ENCODE assay signal across 10 cellular contexts in genomic region chr12:29152223-29152868, GRCh38. TPM values are rescaled to one million over a fixed set of nuclear protein-coding genes. Genes with fewer than 3 reads are reported as not detected.
DNase-seq lines count a peak whose midpoint lies in the region; ATAC-seq, FAIRE-seq and TF ChIP-seq lines count a peak whose summit lies in the region.
"Had no signal": no experiment of that assay in that cellular context is flagged by ENCODE, and none has a peak within 500 bp of the region (broad histone marks: within the 10 kb centered on the region; RNA-seq: fewer than 3 reads in every experiment).

No MANE protein-coding gene starts in this region.

- H3K4me2 ChIP-seq in K562 (ENCODE audit: insufficient read depth, low read length) (no peak overlapping the region), PC-9 (no peak overlapping the region)

- H3K4me1 ChIP-seq in K562 (replicated peaks in 1 of 2; ENCODE audit: control insufficient read depth in 2 of 2, insufficient read depth in 2 of 2, low read length in 2 of 2) (peaks cover 0 to 13% of the 10 kb centered on the region in 2 experiments; a peak in 3 of 5 replicates), PC-9 (replicated peaks; ENCODE audit: insufficient read depth) (peaks cover 14% of the 10 kb centered on the region), adrenal gland (replicated peaks in 1 of 2) (peaks cover 0 to 19% of the 10 kb centered on the region in 2 donors)

- CTCF ChIA-PET in K562 (lab: Yijun Ruan, JAX; ENCODE audit: low intra/inter-chr PET ratio) (no interaction called here), PC-9 (lab: Charles Lee) (no interaction called here)

- TF ChIP-seq POLR2A in K562 (conservative IDR thresholded peaks at IDR 0.05) (no peak), adrenal gland (IDR thresholded peaks at IDR 0.05) (no peak)

- no peak for TF ChIP-seq RAD21 in K562 (CRISPR knock-in tag; conservative IDR thresholded peaks at IDR 0.05 in 1 of 2, IDR thresholded peaks at IDR 0.05 in 1 of 2)

- H3F3A ChIP-seq in PC-9 (ENCODE audit: insufficient read depth, low read depth) = no peaks in the 10 kb centered on the region

- no peaks in the 10 kb centered on the region for H4K20me1 ChIP-seq in K562 (replicated peaks; ENCODE audit: control insufficient read depth, insufficient read depth, low read length)
- no peaks in the 10 kb centered on the region for H4K20me1 ChIP-seq in PC-9 (ENCODE audit: insufficient read depth)

- BruUV-seq in K562 (replicated peaks; lab: Mats Ljungman, UMichigan) = no TSS peak
- no TSS peak for BruUV-seq in PC-9 (replicated peaks; lab: Mats Ljungman, UMichigan)

- intact Hi-C loops in K562 (cut with micrococcal nuclease) (no loop called here), PC-9 (cut with micrococcal nuclease; ENCODE audit: unreplicated experiment) (loop anchor here (5.0 kb wide), 1 partner anchor 230 kb away; the partner anchor contains the start of gene ERGIC2), adrenal gland (cut with DNase I) (no loop called here)

- H3K9me3 ChIP-seq in K562 (replicated peaks; ENCODE audit: control insufficient read depth, insufficient read depth, low read depth, low read length) (no peaks in the 10 kb centered on the region), PC-9 (ENCODE audit: insufficient read depth, low read depth) (no peaks in the 10 kb centered on the region), adrenal gland (replicated peaks in 1 of 3) (no peaks in the 10 kb centered on the region)
- H3K9me3 ChIP-seq: thoracic aorta had no signal

- ATAC-seq in GM21447 (IDR thresholded peaks at IDR 0.05; ENCODE audit: unreplicated experiment) (peak; percentile 78), HG03342 (IDR thresholded peaks at IDR 0.05; ENCODE audit: unreplicated experiment) (peak; percentile 82), K562 (peak; percentile 17; the same call in 1 of the 3 replicates)

- in situ Hi-C loops in GM13976 (cut with MboI; ENCODE audit: low sequenced_read_pairs, unreplicated experiment) = no loop called here
- in situ Hi-C loops in K562 (cut with MboI) = no loop called here

- no peak overlapping the region for H3K9ac ChIP-seq in K562 (ENCODE audit: insufficient read depth in 1 of 2, low read depth in 2 of 2, low read length in 2 of 2)

- no peak for FAIRE-seq in K562 (lab: Jason Lieb, UNC)
- FAIRE-seq: D721Med had no signal

- H3K27ac ChIP-seq in K562 (ENCODE audit: extremely low read depth, low read depth, low read length) (no peak overlapping the region), PC-9 (no peak overlapping the region), adrenal gland (peak overlapping the region in 1 of 5 donors; percentile 39)
- H3K27ac ChIP-seq: thoracic aorta had no signal

- no peaks in the 10 kb centered on the region for H3K9me2 ChIP-seq in PC-9 (ENCODE audit: insufficient read depth)

- DNase-seq in GM13976 (ENCODE audit: low spot score) (peak; percentile 60), K562 (ENCODE audit: extremely low read depth in 1 of 4, low spot score in 3 of 4) (peak in 2 of 4 experiments; percentile 19 to 21), PC-9 (no peak), adrenal gland (no peak), NCI-H2196 treated with DMSO at 0.1 percent for 48 hours (lab: John Stamatoyannopoulos, UW; ENCODE audit: unreplicated experiment) (no peak), DMS53 treated with DMSO at 0.1 percent for 48 hours (lab: John Stamatoyannopoulos, UW; ENCODE audit: unreplicated experiment) (no peak)

- H3K9me1 ChIP-seq in K562 (ENCODE audit: control insufficient read depth, insufficient read depth, low read length) = no peaks in the 10 kb centered on the region

- WGBS in K562 (ENCODE audit: insufficient coverage, low coverage, missing lambda C conversion rate) = 20% methylated on average over 1 of the region's 1 CpG
- 35 to 70% (median 52%) methylated on average over 1 of the region's 1 CpG for WGBS in adrenal gland, 4 donors

- H3K79me2 ChIP-seq in K562 (ENCODE audit: control insufficient read depth, insufficient read depth, low read length) = peaks cover 5% of the 10 kb centered on the region; the same call in 1 of the 3 replicates
- H3K79me2 ChIP-seq in PC-9 (ENCODE audit: low read depth) = no peaks in the 10 kb centered on the region

- no peaks in the 10 kb centered on the region for H3K36me3 ChIP-seq in K562 (ENCODE audit: control insufficient read depth, insufficient read depth, low read length)
- no peaks in the 10 kb centered on the region for H3K36me3 ChIP-seq in PC-9 (ENCODE audit: low read depth)
- H3K36me3 ChIP-seq in adrenal gland (replicated peaks in 1 of 2) = no peaks in the 10 kb centered on the region
- H3K36me3 ChIP-seq: thoracic aorta had no signal

- H2AFZ ChIP-seq in K562 (ENCODE audit: low read depth, low read length) (no peak overlapping the region), PC-9 (no peak overlapping the region)

- no peaks in the 10 kb centered on the region for H3K27me3 ChIP-seq in K562 (ENCODE audit: control insufficient read depth in 2 of 2, insufficient read depth in 2 of 2, low read length in 2 of 2)
- no peaks in the 10 kb centered on the region for H3K27me3 ChIP-seq in PC-9 (ENCODE audit: insufficient read depth, low read depth)
- no peaks in the 10 kb centered on the region for H3K27me3 ChIP-seq in adrenal gland

- TF ChIP-seq CTCF in GM13976 (IDR thresholded peaks at IDR 0.05; ENCODE audit: borderline replicate concordance, control extremely low read depth, extremely low read depth, insufficient read depth, missing control alignments) (no peak), K562 (IDR thresholded peaks at IDR 0.05 in 2 of 3, conservative IDR thresholded peaks at IDR 0.05 in 1 of 3; ENCODE audit: insufficient read depth in 2 of 3, low read depth in 1 of 3, low read length in 3 of 3) (no peak), PC-9 (conservative IDR thresholded peaks at IDR 0.05) (no peak), adrenal gland (IDR thresholded peaks at IDR 0.05) (no peak)

- no peak for TF ChIP-seq EP300 in K562 (IDR thresholded peaks at IDR 0.05; ENCODE audit: low read length)

- H3K4me3 ChIP-seq in K562 (no peak overlapping the region), PC-9 (no peak overlapping the region), adrenal gland (no peak overlapping the region)
- H3K4me3 ChIP-seq: thoracic aorta had no signal

- POLR2A ChIA-PET in K562 (lab: Yijun Ruan, JAX) = interaction anchor here (0.6 kb wide), 1 partner anchor 66 kb away, joined by 3 read pairs; no protein-coding TSS in a partner anchor
- POLR2A ChIA-PET in PC-9 (lab: Charles Lee; ENCODE audit: unreplicated experiment) = no interaction called here

TF ChIP-seq in K562, 482 proteins besides CTCF, POLR2A, EP300 and RAD21 (continues in another document):
- TF ChIP-seq ATF3 (IDR thresholded peaks at IDR 0.05) (no peak), ATF3 (CRISPR knock-in tag; conservative IDR thresholded peaks at IDR 0.05) (no peak), SPI1 (IDR thresholded peaks at IDR 0.05; ENCODE audit: borderline replicate concordance, low read depth, low read length) (peak; percentile 79), ZNF280A (IDR thresholded peaks at IDR 0.05; ENCODE audit: low read depth, partially characterized antibody) (no peak), ATF1 (CRISPR knock-in tag; IDR thresholded peaks at IDR 0.05) (no peak), ATF1 (tag; IDR thresholded peaks at IDR 0.05) (0 out of 2 replicates have a peak, but pooled peaks have one; percentile 23), ZNF165 (CRISPR knock-in tag; IDR thresholded peaks at IDR 0.05; ENCODE audit: borderline replicate concordance) (no peak)

RNA-seq across cellular contexts. Expression of gene FAR2, which starts 3.3 kb away (rescaled TPM):
- total RNA-seq in K562 (2011; cell fraction: chromatin; rRNA removed; ENCODE audit: low replicate concordance) = 8.6 and 9.1 TPM in 2 replicates
- total RNA-seq in K562 (2011; cell fraction: nucleolus; rRNA removed) = 3.0 and 6.3 TPM in 2 replicates
- 10.5 and 18.5 TPM in 2 replicates for total RNA-seq in K562 (2011; cell fraction: nucleoplasm; rRNA removed)
- total RNA-seq in K562 (2014; rRNA removed) = 5.2 and 8.4 TPM in 2 replicates
- 7.3 and 8.8 TPM in 2 replicates for total RNA-seq in K562 (2014; rRNA removed; fragmentation: Illumina TruSeq; extraction: Trizol)
- 7.8 and 9.5 TPM in 2 replicates for total RNA-seq in K562 (2015; rRNA removed; fragmentation: Illumina TruSeq; extraction: Trizol)
- total RNA-seq in K562 (2021) = 8.5 and 12.7 TPM in 2 replicates
- 8.2 and 12.6 TPM in 2 replicates for polyA plus RNA-seq in K562 (2011; rRNA removed)
- 4.8 and 12.9 TPM in 2 replicates for polyA plus RNA-seq in K562 (2011; cell fraction: cytosol; rRNA removed)
- polyA plus RNA-seq in K562 (2011; cell fraction: nucleus; rRNA removed) = 6.1 and 15.3 TPM in 2 replicates
- polyA plus RNA-seq in K562 (2012) = 7.4 and 10.5 TPM in 2 replicates
- polyA plus RNA-seq in K562 (2014; fragmentation: Illumina TruSeq; extraction: Trizol) = 7.9 and 13.4 TPM in 2 replicates
- 1 to 10 TPM; 9.4 to 9.7 TPM for polyA plus RNA-seq in K562 (2014; fragmentation: Nextera tagmentation; extraction: Ambion mirVana)
- 5.0 and 6.6 TPM in 2 replicates for polyA plus RNA-seq in K562 (2014; rRNA removed)
- 8.3 and 17.1 TPM in 2 replicates for polyA minus RNA-seq in K562 (2011; rRNA and poly(A)+ RNA removed)
- 7.7 and 11.6 TPM in 2 replicates for polyA minus RNA-seq in K562 (2011; cell fraction: cytosol; rRNA and poly(A)+ RNA removed)
- polyA minus RNA-seq in K562 (2011; cell fraction: nucleus; rRNA and poly(A)+ RNA removed) = 9.2 and 23.2 TPM in 2 replicates
- total RNA-seq in PC-9 (2021) = 11.0 and 12.3 TPM in 2 replicates
- 1 to 10 TPM; 1.9 to 9.3 (median 4.5) TPM for total RNA-seq in adrenal gland
- polyA plus RNA-seq in adrenal gland = 10 to 100 TPM in 1 of 3 donors, 1 to 10 TPM in 2; 5.4 to 10.3 (median 8.8) TPM

Comparison
In these comparisons a context has a peak if more than half of its experiments do, and no peak if none do; other contexts are left out.
1. ATAC-seq: peak in every context shown above with its lines; median percentile 82 in HG03342; 78 in GM21447; 17 in K562.